In the genomic region with DNA sequence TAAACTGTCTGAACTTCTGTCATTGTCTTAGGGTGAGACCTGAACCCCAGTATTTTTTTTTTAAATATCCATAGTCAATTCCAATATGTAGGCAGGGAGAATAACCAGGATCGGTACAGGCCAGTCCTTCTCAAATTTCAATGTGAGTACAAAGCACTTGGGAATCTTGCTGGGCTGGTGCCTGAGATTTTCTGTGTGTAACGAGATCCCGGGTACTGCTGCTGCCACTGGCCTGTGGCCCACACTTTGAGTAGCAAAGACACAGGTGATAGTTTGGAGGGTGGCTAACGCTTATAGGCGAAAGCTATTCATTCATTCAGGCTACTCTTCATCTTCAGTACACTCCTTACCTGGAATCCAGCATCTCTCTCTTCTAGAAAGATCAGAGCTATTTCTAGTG, we compare ENCODE assay signal across 18 cellular contexts.
"Had no signal": no experiment of that assay in that cellular context is flagged by ENCODE, and none has a peak within 500 bp of the region (broad histone marks: within the 10 kb centered on the region; RNA-seq: fewer than 3 reads in every experiment).

No MANE protein-coding gene starts in this region.

- DNase-seq: activated CD4-positive, alpha-beta T cell treated with anti-CD3 and anti-CD28 coated beads, Interleukin-2, amount 50 U/mL, for 48 hours; activated gamma-delta T cell; adrenal gland; effector CD8-positive, alpha-beta T cell; immature natural killer cell; sigmoid colon; stimulated activated CD4-positive, alpha-beta T cell treated with anti-CD3 and anti-CD28 coated beads, Interleukin-4, amount 100 ng/mL, for 24 hours; upper lobe of left lung had no signal

- H3K27ac Mint-ChIP-seq: activated naive CD4-positive, alpha-beta T cell treated with anti-CD3 and anti-CD28 coated beads, Interleukin-2, amount 50 U/mL, for 72 hours; immature natural killer cell; natural killer cell treated with Interleukin-12 subunit alpha and Interleukin-12 subunit beta and Interleukin-15 and Interleukin-18, amount 100 ng/mL, for 72 hours; stimulated activated memory B cell treated with anti-CD40 and anti-IgM and Interleukin-4, amounts not matched to agents 10 μg/mL and 1 μg/mL and 100 μg/mL, for 72 hours had no signal

- H3K79me2 ChIP-seq: parathyroid adenoma had no signal

- H3K27ac ChIP-seq: adrenal gland, gastroesophageal sphincter, heart left ventricle, parathyroid adenoma, sigmoid colon, thoracic aorta, upper lobe of left lung, VCaP had no signal

- H3K36me3 ChIP-seq: adrenal gland, gastroesophageal sphincter, heart left ventricle, sigmoid colon, thoracic aorta, upper lobe of left lung had no signal

- H3K4me1 ChIP-seq: adrenal gland, gastroesophageal sphincter, parathyroid adenoma, sigmoid colon, upper lobe of left lung had no signal

- H3K9me3 ChIP-seq: adrenal gland, gastroesophageal sphincter, sigmoid colon, thoracic aorta, upper lobe of left lung had no signal

- ATAC-seq: activated naive CD4-positive, alpha-beta T cell treated with anti-CD3 and anti-CD28 coated beads, Interleukin-2, amount 50 U/mL, for 72 hours; esophagus mucosa; gastroesophageal sphincter; natural killer cell treated with Interleukin-12 subunit alpha and Interleukin-12 subunit beta and Interleukin-15 and Interleukin-18, amount 100 ng/mL, for 72 hours; stimulated activated memory B cell treated with anti-CD40 and anti-IgM and Interleukin-4, amounts not matched to agents 10 μg/mL and 1 μg/mL and 100 μg/mL, for 72 hours had no signal

- H3K4me1 Mint-ChIP-seq: immature natural killer cell had no signal

- H3K4me3 Mint-ChIP-seq: immature natural killer cell; natural killer cell treated with Interleukin-12 subunit alpha and Interleukin-12 subunit beta and Interleukin-15 and Interleukin-18, amount 100 ng/mL, for 72 hours; stimulated activated memory B cell treated with anti-CD40 and anti-IgM and Interleukin-4, amounts not matched to agents 10 μg/mL and 1 μg/mL and 100 μg/mL, for 72 hours had no signal

- H2AFZ ChIP-seq: parathyroid adenoma had no signal

- H3K27me3 ChIP-seq: adrenal gland, gastroesophageal sphincter, heart left ventricle, sigmoid colon, upper lobe of left lung had no signal

- H3K27me3 Mint-ChIP-seq: natural killer cell treated with Interleukin-12 subunit alpha and Interleukin-12 subunit beta and Interleukin-15 and Interleukin-18, amount 100 ng/mL, for 72 hours; stimulated activated memory B cell treated with anti-CD40 and anti-IgM and Interleukin-4, amounts not matched to agents 10 μg/mL and 1 μg/mL and 100 μg/mL, for 72 hours had no signal

- H3K4me3 ChIP-seq: adrenal gland, gastroesophageal sphincter, heart left ventricle, lung, sigmoid colon, thoracic aorta, upper lobe of left lung had no signal

- H3K36me3 Mint-ChIP-seq: activated naive CD4-positive, alpha-beta T cell treated with anti-CD3 and anti-CD28 coated beads, Interleukin-2, amount 50 U/mL, for 72 hours; immature natural killer cell; natural killer cell treated with Interleukin-12 subunit alpha and Interleukin-12 subunit beta and Interleukin-15 and Interleukin-18, amount 100 ng/mL, for 72 hours; stimulated activated memory B cell treated with anti-CD40 and anti-IgM and Interleukin-4, amounts not matched to agents 10 μg/mL and 1 μg/mL and 100 μg/mL, for 72 hours had no signal
